Comparison of ENCODE assay signal across 8 cellular contexts in genomic region chr10:79244068-79244442, GRCh38.
DNase-seq lines count a peak whose midpoint lies in the region; ATAC-seq and TF ChIP-seq lines count a peak whose summit lies in the region.

No MANE protein-coding gene starts in this region.

- H3K9me3 Mint-ChIP-seq in T-helper 1 cell treated with Interleukin-12 subunit alpha and Interleukin-12 subunit beta and Interleukin-4 antibody, amounts not matched to agents 30 μg/mL and 1 μg/mL, for 36 hours: no peaks in the 10 kb centered on the region

- DNase-seq in T-helper 1 cell (no peak), germinal center (ENCODE audit: low spot score) (peak; percentile 50), stomach (no peak), HAP-1 (ENCODE audit: low spot score in 2 of 2) (no peak), amniotic stem cell (lab: John Stamatoyannopoulos, UW) (no peak)

- H3K27ac ChIP-seq in OCI-LY3 (ENCODE audit: low read length) (peak overlapping the region; percentile 55), stomach (peak overlapping the region; percentile 60 to 92 (median 86))

- no peak overlapping the region for H2AFZ ChIP-seq in OCI-LY3 (ENCODE audit: low read depth, low read length)

- TF ChIP-seq CTCF in OCI-LY3 (IDR thresholded peaks at IDR 0.05; ENCODE audit: low read depth, low read length): no peak
- no peak for TF ChIP-seq CTCF in stomach (IDR thresholded peaks at IDR 0.05)

- ATAC-seq in HG03565 (IDR thresholded peaks at IDR 0.05; ENCODE audit: unreplicated experiment): no peak

- H3K4me2 ChIP-seq in OCI-LY3 (ENCODE audit: low read length): peak overlapping the region; percentile 100

- H3K36me3 Mint-ChIP-seq in T-helper 1 cell treated with Interleukin-12 subunit alpha and Interleukin-12 subunit beta and Interleukin-4 antibody, amounts not matched to agents 30 μg/mL and 1 μg/mL, for 36 hours (ENCODE audit: low read depth): peaks cover 11% of the 10 kb centered on the region

- H3K9ac ChIP-seq in OCI-LY3 (ENCODE audit: low read length): peak overlapping the region; percentile 71

- H3K27me3 ChIP-seq in OCI-LY3 (ENCODE audit: low read depth, low read length) (peaks cover 10% of the 10 kb centered on the region; the same call in 1 of the 2 replicates), stomach (no peaks in the 10 kb centered on the region), HAP-1 (ENCODE audit: low read depth) (no peaks in the 10 kb centered on the region)

- peak overlapping the region; percentile 90 for H3K4me3 Mint-ChIP-seq in T-helper 1 cell treated with Interleukin-12 subunit alpha and Interleukin-12 subunit beta and Interleukin-4 antibody, amounts not matched to agents 30 μg/mL and 1 μg/mL, for 36 hours

- H3K4me1 ChIP-seq in OCI-LY3 (ENCODE audit: low read length) (peaks cover 61% of the 10 kb centered on the region), stomach (peaks cover 71 to 96% (median 86%) of the 10 kb centered on the region in 4 donors), HAP-1 (peaks cover 19% of the 10 kb centered on the region)

- no peaks in the 10 kb centered on the region for H3K27me3 Mint-ChIP-seq in T-helper 1 cell treated with Interleukin-12 subunit alpha and Interleukin-12 subunit beta and Interleukin-4 antibody, amounts not matched to agents 30 μg/mL and 1 μg/mL, for 36 hours (ENCODE audit: low read depth)

- no peaks in the 10 kb centered on the region for H4K20me1 ChIP-seq in OCI-LY3 (ENCODE audit: insufficient read depth, low read length)

- H3K4me1 Mint-ChIP-seq in T-helper 1 cell treated with Interleukin-12 subunit alpha and Interleukin-12 subunit beta and Interleukin-4 antibody, amounts not matched to agents 30 μg/mL and 1 μg/mL, for 36 hours (ENCODE audit: low read depth): peaks cover 61% of the 10 kb centered on the region

- H3K27ac Mint-ChIP-seq in T-helper 1 cell treated with Interleukin-12 subunit alpha and Interleukin-12 subunit beta and Interleukin-4 antibody, amounts not matched to agents 30 μg/mL and 1 μg/mL, for 36 hours: peak overlapping the region; percentile 97

- no peak for TF ChIP-seq EP300 in stomach (IDR thresholded peaks at IDR 0.05)

- peak overlapping the region; percentile 85 for H3K4me3 ChIP-seq in OCI-LY3 (ENCODE audit: low read length)
- H3K4me3 ChIP-seq in stomach: peak overlapping the region; percentile 53 to 58 (median 54)
- H3K4me3 ChIP-seq in HAP-1: no peak overlapping the region

- intact Hi-C loops in stomach (cut with DNase I; ENCODE audit: low total_unique reads): no loop called here

- WGBS in stomach, 5 donors: 63 to 85% (median 81%) methylated on average over 9 to 10 of the region's 10 CpGs

- in situ Hi-C loops in HAP-1 (cut with MboI; ENCODE audit: low sequenced_read_pairs): no loop called here

- H3K36me3 ChIP-seq in OCI-LY3 (replicated peaks; ENCODE audit: low read depth, low read length) (peaks cover 5% of the 10 kb centered on the region), stomach (peaks cover 0 to 7% (median 0%) of the 10 kb centered on the region in 4 donors), HAP-1 (replicated peaks) (no peaks in the 10 kb centered on the region)

- peaks cover 59% of the 10 kb centered on the region for H3K79me2 ChIP-seq in OCI-LY3 (ENCODE audit: low read length)

- TF ChIP-seq POLR2A in stomach (IDR thresholded peaks at IDR 0.05): no peak

- H3K9me3 ChIP-seq in OCI-LY3 (ENCODE audit: insufficient read depth, low read length) (no peaks in the 10 kb centered on the region), stomach (no peaks in the 10 kb centered on the region), HAP-1 (no peaks in the 10 kb centered on the region)
